ENCODE assay signal across 29 cellular contexts in genomic region chr12:42525444-42525843, GRCh38.
"Had no signal": no experiment of that assay in that cellular context is flagged by ENCODE, and none has a peak within 500 bp of the region (broad histone marks: within the 10 kb centered on the region; RNA-seq: fewer than 3 reads in every experiment).

No MANE protein-coding gene starts in this region.

- H3K27ac ChIP-seq: ascending aorta, breast epithelium, Peyer's patch had no signal

- H3K9me3 ChIP-seq: ascending aorta, breast epithelium, Peyer's patch had no signal

- ATAC-seq: activated CD8-positive, alpha-beta T cell treated with anti-CD3 and anti-CD28 coated beads, Interleukin-2, amount 10 ng/mL, durations not matched to agents 7 days and 5 days; K562; PC-3 had no signal

- H3K4me3 ChIP-seq: ascending aorta, breast epithelium, K562, Peyer's patch had no signal

- DNase-seq: activated CD4-positive, alpha-beta T cell treated with anti-CD3 and anti-CD28 coated beads, Interleukin-2, amount 10 ng/mL, durations not matched to agents 24 days and 14 days; activated CD4-positive, alpha-beta T cell treated with anti-CD3 and anti-CD28 coated beads, Interleukin-2, amount 50 U/mL, for 4 hours; activated CD8-positive, alpha-beta T cell treated with anti-CD3 and anti-CD28 coated beads, Interleukin-2, amount 10 ng/mL, durations not matched to agents 7 days and 5 days; activated gamma-delta T cell; activated naive CD4-positive, alpha-beta T cell treated with Interleukin-2 at 50 U/mL for 16 hours; activated naive CD8-positive, alpha-beta T cell treated with anti-CD3 and anti-CD28 coated beads, Interleukin-2, amount 10 ng/mL, durations not matched to agents 7 days and 5 days; activated T-cell treated with anti-CD3 and anti-CD28 coated beads, Interleukin-2, amount 50 U/mL, for 24 hours; amygdala; caudate nucleus; cerebellar nuclear complex; NCI-H1048; NCI-H1105 treated with DMSO at 0.1 percent for 48 hours; NCI-H1436 treated with DMSO at 0.1 percent for 48 hours; NCI-H1694 treated with DMSO at 0.1 percent for 48 hours; NCI-H2029; NCI-H345; NCI-H524 treated with DMSO at 0.1 percent for 48 hours; NK-92 treated with Interleukin-12 subunit alpha and Interleukin-12 subunit beta, amount 100 ng/mL, for 24 hours; Peyer's patch; RPMI8226; SIG-M5; SW 1271; T-helper 1 cell; T-helper 2 cell; T-helper 9 cell had no signal

- H3K27me3 ChIP-seq: ascending aorta, breast epithelium, Peyer's patch had no signal

- FAIRE-seq: K562 had no signal

- H3K4me1 ChIP-seq: ascending aorta, breast epithelium, Peyer's patch had no signal

- H3K36me3 ChIP-seq: ascending aorta, breast epithelium, Peyer's patch had no signal
